25 cellular contexts compared by ENCODE assay signal in genomic region chr4:7993671-7994070, GRCh38.
"Had no signal": no experiment of that assay in that cellular context is flagged by ENCODE, and none has a peak within 500 bp of the region (broad histone marks: within the 10 kb centered on the region; RNA-seq: fewer than 3 reads in every experiment).

No MANE protein-coding gene starts in this region.

- DNase-seq: colonic mucosa; cortex of kidney; effector CD8-positive, alpha-beta T cell; effector memory CD8-positive, alpha-beta T cell; endodermal cell; erythroblast; esophagus squamous epithelium; foreskin fibroblast; foreskin melanocyte; gastrocnemius medialis; glutamatergic neuron; head of caudate nucleus; heart right ventricle; hippocampal formation; left cardiac atrium; left lung; lower lobe of right lung; mesenchymal stem cell; mucosa of descending colon; naive B cell had no signal

- FAIRE-seq: endometrium, islet of Langerhans, keratinocyte had no signal

- H3K36me3 ChIP-seq: colonic mucosa, esophagus squamous epithelium, heart right ventricle, left lung, lower lobe of right lung had no signal

- H3K4me3 ChIP-seq: colonic mucosa, esophagus squamous epithelium, gastrocnemius medialis, heart right ventricle, left lung, lower lobe of right lung, mucosa of descending colon had no signal

- H3K9me3 ChIP-seq: colonic mucosa, esophagus squamous epithelium, gastrocnemius medialis, left lung, mucosa of descending colon had no signal

- H3K27me3 ChIP-seq: colonic mucosa, esophagus squamous epithelium, gastrocnemius medialis, heart right ventricle, left lung had no signal

- H3K4me1 ChIP-seq: colonic mucosa, esophagus squamous epithelium, gastrocnemius medialis, heart right ventricle, left lung, lower lobe of right lung had no signal

- H3K27ac ChIP-seq: colonic mucosa, epithelial cell of prostate, esophagus squamous epithelium, gastrocnemius medialis, heart right ventricle, left lung, lower lobe of right lung had no signal

- ATAC-seq: effector memory CD8-positive, alpha-beta T cell; esophagus mucosa; gastrocnemius medialis; left cardiac atrium; left lung; lower lobe of right lung; mucosa of descending colon had no signal
